In genomic region chr6:55836481-55836880, GRCh38 we compare ENCODE assay signal across 1 cellular context.
TF ChIP-seq lines count a peak whose summit lies in the region.

No MANE protein-coding gene starts in this region.

TF ChIP-seq in H1, 55 proteins besides CTCF, POLR2A, EP300 and RAD21:
- TF ChIP-seq KDM4A (IDR thresholded peaks at IDR 0.05; ENCODE audit: low read depth, low read length, severe bottlenecking) (no peak), YY1 (IDR thresholded peaks at IDR 0.05; ENCODE audit: low read depth, low read length) (no peak), TCF12 (IDR thresholded peaks at IDR 0.05; ENCODE audit: low read depth, low read length) (no peak), SIN3A (conservative IDR thresholded peaks at IDR 0.05 in 1 of 2, IDR thresholded peaks at IDR 0.05 in 1 of 2; ENCODE audit: low read depth in 1 of 2, low read length in 2 of 2) (no peak), KDM5A (IDR thresholded peaks at IDR 0.05; ENCODE audit: low read length) (no peak), BACH1 (IDR thresholded peaks at IDR 0.05; ENCODE audit: low read length) (no peak), PHF8 (conservative IDR thresholded peaks at IDR 0.05; ENCODE audit: low read depth, low read length) (no peak), BRCA1 (IDR thresholded peaks at IDR 0.05; ENCODE audit: low read depth, low read length) (no peak), TAF7 (optimal IDR thresholded peaks at IDR 0.05; ENCODE audit: borderline replicate concordance, low read depth, low read length) (no peak), POLR2AphosphoS5 (IDR thresholded peaks at IDR 0.05; ENCODE audit: low read depth, low read length) (no peak), MAX (IDR thresholded peaks at IDR 0.05) (no peak), RBBP5 (IDR thresholded peaks at IDR 0.05; ENCODE audit: borderline replicate concordance, low read depth, low read length) (no peak), CREB1 (IDR thresholded peaks at IDR 0.05) (no peak), HDAC2 (IDR thresholded peaks at IDR 0.05; ENCODE audit: borderline replicate concordance in 1 of 2, low read depth in 2 of 2, low read length in 2 of 2) (no peak), SIX5 (IDR thresholded peaks at IDR 0.05; ENCODE audit: low read depth, low read length) (no peak), CBX8 (IDR thresholded peaks at IDR 0.05; ENCODE audit: borderline replicate concordance, low read depth, low read length) (no peak), CHD2 (IDR thresholded peaks at IDR 0.05; ENCODE audit: low read length) (no peak), GABPA (IDR thresholded peaks at IDR 0.05; ENCODE audit: borderline replicate concordance, insufficient read depth, low read length) (no peak), CHD1 (IDR thresholded peaks at IDR 0.05; ENCODE audit: low read depth, low read length) (no peak), EZH2 (IDR thresholded peaks at IDR 0.05; ENCODE audit: low read depth, low read length, severe bottlenecking) (no peak)
